8 cellular contexts compared by ENCODE assay signal in the genomic region with DNA sequence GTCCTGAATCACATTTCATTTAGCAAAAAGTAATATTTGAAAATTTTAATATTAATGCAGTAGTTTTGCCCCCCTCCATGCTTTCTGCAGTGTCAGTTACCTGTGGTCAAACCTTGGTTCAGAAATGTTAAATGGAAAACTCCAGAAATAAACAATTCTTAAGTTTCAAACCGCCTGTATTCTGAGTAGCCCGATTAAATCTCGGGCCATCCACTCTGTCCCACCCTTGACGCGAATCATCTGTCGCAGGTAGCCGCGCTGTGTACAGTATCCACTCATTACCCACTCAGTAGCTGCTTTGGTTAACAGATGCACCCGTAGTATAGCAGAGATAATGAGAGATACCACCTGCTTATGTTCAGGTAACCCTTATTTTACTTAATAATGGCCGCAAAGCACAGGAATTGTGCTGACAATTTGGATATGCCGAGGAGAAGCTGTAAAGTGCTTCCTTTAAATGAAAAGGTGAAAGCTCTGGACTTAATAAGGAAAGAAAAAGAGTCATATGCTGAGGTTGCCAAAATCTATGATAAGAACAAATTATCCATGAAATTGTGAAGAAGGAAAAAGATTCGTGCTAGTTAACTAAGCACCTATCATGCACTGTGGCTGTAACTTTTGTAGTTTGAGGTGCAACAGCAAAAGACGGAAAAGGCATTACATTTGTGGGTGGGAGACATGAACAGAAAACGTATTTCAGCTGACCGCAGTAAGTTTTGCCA. TPM values are rescaled to one million over a fixed set of nuclear protein-coding genes. Genes with fewer than 3 reads are reported as not detected.
A peak's percentile ranks its signal among the peaks of the same experiment; 100 is the strongest.
DNase-seq lines count a peak whose midpoint lies in the region; ATAC-seq and TF ChIP-seq lines count a peak whose summit lies in the region.

No MANE protein-coding gene starts in this region.

- no peaks in the 10 kb centered on the region for H3K27me3 Mint-ChIP-seq in CD8-positive, alpha-beta T cell (ENCODE audit: low read depth)
- H3K27me3 Mint-ChIP-seq in neural crest cell (ENCODE audit: low read depth): peaks cover 34% of the 10 kb centered on the region

- DNase-seq in CD8-positive, alpha-beta T cell: no peak
- DNase-seq in NB4 (ENCODE audit: low read depth): no peak
- DNase-seq in neural crest cell (ENCODE audit: low read depth, low spot score): no peak
- DNase-seq in NCI-H1694 (lab: John Stamatoyannopoulos, UW): no peak

- H3K36me3 Mint-ChIP-seq in CD8-positive, alpha-beta T cell: peaks cover 9% of the 10 kb centered on the region
- H3K36me3 Mint-ChIP-seq in neural crest cell (ENCODE audit: low read depth): no peaks in the 10 kb centered on the region

- H3K9me3 Mint-ChIP-seq in CD8-positive, alpha-beta T cell: no peaks in the 10 kb centered on the region
- H3K9me3 Mint-ChIP-seq in neural crest cell: no peaks in the 10 kb centered on the region

- no peaks in the 10 kb centered on the region for H3K27me3 ChIP-seq in CD8-positive, alpha-beta T cell (ENCODE audit: insufficient read depth, low read length)

- H3K36me3 ChIP-seq in CD8-positive, alpha-beta T cell (ENCODE audit: insufficient read depth, low read length): no peaks in the 10 kb centered on the region

- H3K9me3 ChIP-seq in CD8-positive, alpha-beta T cell (ENCODE audit: low read length): no peaks in the 10 kb centered on the region

- ATAC-seq in CD8-positive, alpha-beta T cell: no peak
- ATAC-seq in HG03159 (IDR thresholded peaks at IDR 0.05; ENCODE audit: unreplicated experiment): no peak
- ATAC-seq in GM18867 (IDR thresholded peaks at IDR 0.05; ENCODE audit: unreplicated experiment): no peak
- no peak for ATAC-seq in HG03108 (IDR thresholded peaks at IDR 0.05; ENCODE audit: unreplicated experiment)

- TF ChIP-seq CTCF in CD8-positive, alpha-beta T cell (IDR thresholded peaks at IDR 0.05): no peak
- TF ChIP-seq CTCF in NB4 (IDR thresholded peaks at IDR 0.05; ENCODE audit: low read depth, low read length): no peak
- TF ChIP-seq CTCF in neural crest cell (conservative IDR thresholded peaks at IDR 0.05): no peak

- H3K4me1 Mint-ChIP-seq in CD8-positive, alpha-beta T cell (ENCODE audit: low read depth): peaks cover 39% of the 10 kb centered on the region
- H3K4me1 Mint-ChIP-seq in neural crest cell: peaks cover 22% of the 10 kb centered on the region

- H3K27ac ChIP-seq in CD8-positive, alpha-beta T cell (ENCODE audit: low read depth, low read length): peak overlapping the region; percentile 99
- H3K27ac ChIP-seq in cingulate gyrus (ENCODE audit: low read depth, low read length): peak overlapping the region; percentile 100

- H3K4me1 ChIP-seq in CD8-positive, alpha-beta T cell (ENCODE audit: insufficient read depth, low read length): peaks cover 35% of the 10 kb centered on the region

- peak overlapping the region; percentile 89 for H3K4me3 Mint-ChIP-seq in CD8-positive, alpha-beta T cell
- peak overlapping the region; percentile 90 for H3K4me3 Mint-ChIP-seq in neural crest cell

- intact Hi-C loops in CD8-positive, alpha-beta T cell (cut with DNase I, micrococcal nuclease): loop anchor here (1.0 to 10.0 kb wide), 19 partner anchors 100 to 1957 kb away; partner anchors contain the start of genes DCAF6 (in 2 of the 2), GORAB (in 2 of the 2), METTL18 (in 2 of the 2) and MPC2 (in 2 of the 2)

- CTCF ChIA-PET in CD8-positive, alpha-beta T cell (lab: Charles Lee): interaction anchor here (1.6 kb wide), 1 partner anchor 182 kb away, joined by 3 read pairs; no protein-coding TSS in a partner anchor

- peak overlapping the region; percentile 99 for H3K27ac Mint-ChIP-seq in CD8-positive, alpha-beta T cell
- H3K27ac Mint-ChIP-seq in neural crest cell (ENCODE audit: unreplicated experiment): no peak overlapping the region

- POLR2A ChIA-PET in CD8-positive, alpha-beta T cell (lab: Charles Lee): interaction anchor here (0.6 to 2.8 kb wide), 7 partner anchors 8 to 1957 kb away, joined by 3 to 22 read pairs (median 4); partner anchors contain the start of genes BLZF1, METTL18, MPC2 and NME7

- peak overlapping the region; percentile 82 for H3K4me3 ChIP-seq in CD8-positive, alpha-beta T cell (ENCODE audit: low read depth, low read length)
- peak overlapping the region; percentile 51 for H3K4me3 ChIP-seq in NB4 (ENCODE audit: low read depth, low read length)

- no peak for TF ChIP-seq POLR2A in NB4 (IDR thresholded peaks at IDR 0.05; ENCODE audit: extremely low read depth, insufficient read length)

RNA-seq across cellular contexts. Expression of gene SCYL3, which starts 0.9 kb away (rescaled TPM):
- total RNA-seq in CD8-positive, alpha-beta T cell: 1 to 10 TPM; 3.3 to 3.7 TPM
- 8.1 and 9.1 TPM in 2 replicates for total RNA-seq in neural crest cell
